Comparison of ENCODE assay signal across 28 cellular contexts in genomic region chr9:99471033-99471432, GRCh38.
"Had no signal": no experiment of that assay in that cellular context is flagged by ENCODE, and none has a peak within 500 bp of the region (broad histone marks: within the 10 kb centered on the region; RNA-seq: fewer than 3 reads in every experiment).

No MANE protein-coding gene starts in this region.

- ATAC-seq: activated CD4-positive, alpha-beta T cell treated with anti-CD3 and anti-CD28 coated beads for 36 hours; activated CD8-positive, alpha-beta memory T cell treated with anti-CD3 and anti-CD28 coated beads, Interleukin-2, amount 10 ng/mL, durations not matched to agents 7 days and 5 days; activated CD8-positive, alpha-beta T cell treated with anti-CD3 and anti-CD28 coated beads, Interleukin-2, amount 10 ng/mL, durations not matched to agents 7 days and 5 days; activated naive CD4-positive, alpha-beta T cell treated with anti-CD3 and anti-CD28 coated beads, Interleukin-2, amount 50 U/mL, for 72 hours; body of pancreas; effector memory CD8-positive, alpha-beta T cell; foreskin keratinocyte; gastrocnemius medialis had no signal

- H3K36me3 Mint-ChIP-seq: activated CD4-positive, alpha-beta memory T cell treated with anti-CD3 and anti-CD28 coated beads for 36 hours; activated naive CD4-positive, alpha-beta T cell treated with anti-CD3 and anti-CD28 coated beads, Interleukin-2, amount 10 ng/mL, durations not matched to agents 7 days and 5 days; activated naive CD4-positive, alpha-beta T cell treated with anti-CD3 and anti-CD28 coated beads, Interleukin-2, amount 50 U/mL, for 72 hours had no signal

- H3K4me1 Mint-ChIP-seq: activated CD8-positive, alpha-beta memory T cell treated with anti-CD3 and anti-CD28 coated beads, Interleukin-2, amount 10 ng/mL, durations not matched to agents 7 days and 5 days; activated naive CD4-positive, alpha-beta T cell treated with anti-CD3 and anti-CD28 coated beads, Interleukin-2, amount 10 ng/mL, durations not matched to agents 7 days and 5 days had no signal

- DNase-seq: activated CD4-positive, alpha-beta memory T cell treated with anti-CD3 and anti-CD28 coated beads for 36 hours; activated CD4-positive, alpha-beta T cell treated with anti-CD3 and anti-CD28 coated beads for 36 hours; activated CD4-positive, CD25-positive, alpha-beta regulatory T cell; activated CD4-positive, CD25-positive, alpha-beta regulatory T cell treated with anti-CD3 and anti-CD28 coated beads, Interleukin-2, amount 50 U/mL, for 72 hours; activated CD8-positive, alpha-beta memory T cell treated with anti-CD3 and anti-CD28 coated beads, Interleukin-2, amount 10 ng/mL, durations not matched to agents 7 days and 5 days; activated CD8-positive, alpha-beta memory T cell treated with anti-CD3 and anti-CD28 coated beads, Interleukin-2, amount 50 U/mL, for 4 hours; activated CD8-positive, alpha-beta T cell treated with anti-CD3 and anti-CD28 coated beads, Interleukin-2, amount 10 ng/mL, durations not matched to agents 7 days and 5 days; activated gamma-delta T cell; activated naive CD4-positive, alpha-beta T cell; activated naive CD4-positive, alpha-beta T cell treated with anti-CD3 and anti-CD28 coated beads, Interleukin-2, amount 10 ng/mL, durations not matched to agents 7 days and 5 days; activated T-cell treated with anti-CD3 and anti-CD28 coated beads, Interleukin-2, amount 50 U/mL, for 1 hour; activated T-cell treated with anti-CD3 and anti-CD28 coated beads, Interleukin-2, amount 50 U/mL, for 48 hours; adrenal gland; amygdala; aorta; body of pancreas; caudate nucleus; cortex of kidney; dermis blood vessel endothelial cell; effector CD4-positive, alpha-beta T cell; effector memory CD8-positive, alpha-beta T cell; erythroblast; foreskin keratinocyte; gastrocnemius medialis; T-helper 2 cell had no signal

- H3K4me3 Mint-ChIP-seq: activated CD4-positive, alpha-beta memory T cell treated with anti-CD3 and anti-CD28 coated beads for 36 hours; activated CD4-positive, alpha-beta T cell treated with anti-CD3 and anti-CD28 coated beads for 36 hours; activated CD4-positive, alpha-beta T cell treated with anti-CD3 and anti-CD28 coated beads, Interleukin-2, amount 10 ng/mL, durations not matched to agents 24 days and 14 days; activated CD8-positive, alpha-beta memory T cell treated with anti-CD3 and anti-CD28 coated beads, Interleukin-2, amount 10 ng/mL, durations not matched to agents 7 days and 5 days; activated CD8-positive, alpha-beta T cell treated with anti-CD3 and anti-CD28 coated beads, Interleukin-2, amount 10 ng/mL, durations not matched to agents 7 days and 5 days; activated naive CD4-positive, alpha-beta T cell treated with anti-CD3 and anti-CD28 coated beads, Interleukin-2, amount 10 ng/mL, durations not matched to agents 7 days and 5 days; activated T-helper 1 cell treated with anti-CD3 and anti-CD28 coated beads, Interleukin-12 subunit alpha, Interleukin-12 subunit beta, Interleukin-2, Interleukin-4 antibody, amounts not matched to agents 30 ng/mL and 10 ng/mL and 1 ng/mL, durations not matched to agents 14 hours and 24 hours and 36 hours; effector memory CD8-positive, alpha-beta T cell had no signal

- H3K9me3 Mint-ChIP-seq: activated CD4-positive, alpha-beta memory T cell treated with anti-CD3 and anti-CD28 coated beads for 36 hours; activated CD4-positive, alpha-beta T cell treated with anti-CD3 and anti-CD28 coated beads, Interleukin-2, amount 10 ng/mL, durations not matched to agents 24 days and 14 days; activated naive CD4-positive, alpha-beta T cell treated with anti-CD3 and anti-CD28 coated beads, Interleukin-2, amount 10 ng/mL, durations not matched to agents 7 days and 5 days; activated naive CD4-positive, alpha-beta T cell treated with anti-CD3 and anti-CD28 coated beads, Interleukin-2, amount 50 U/mL, for 72 hours; activated T-helper 1 cell treated with anti-CD3 and anti-CD28 coated beads, Interleukin-12 subunit alpha, Interleukin-12 subunit beta, Interleukin-2, Interleukin-4 antibody, amounts not matched to agents 30 ng/mL and 10 ng/mL and 1 ng/mL, durations not matched to agents 14 hours and 24 hours and 36 hours; effector memory CD8-positive, alpha-beta T cell had no signal

- H3K27ac Mint-ChIP-seq: activated CD4-positive, alpha-beta memory T cell treated with anti-CD3 and anti-CD28 coated beads for 36 hours; activated CD4-positive, alpha-beta T cell treated with anti-CD3 and anti-CD28 coated beads for 36 hours; activated CD8-positive, alpha-beta memory T cell treated with anti-CD3 and anti-CD28 coated beads, Interleukin-2, amount 10 ng/mL, durations not matched to agents 7 days and 5 days; activated CD8-positive, alpha-beta T cell treated with anti-CD3 and anti-CD28 coated beads, Interleukin-2, amount 10 ng/mL, durations not matched to agents 7 days and 5 days; activated naive CD4-positive, alpha-beta T cell treated with anti-CD3 and anti-CD28 coated beads, Interleukin-2, amount 10 ng/mL, durations not matched to agents 7 days and 5 days; activated naive CD4-positive, alpha-beta T cell treated with anti-CD3 and anti-CD28 coated beads, Interleukin-2, amount 50 U/mL, for 72 hours; effector memory CD8-positive, alpha-beta T cell had no signal
